ENCODE assay signal across 16 cellular contexts in genomic region chr3:43882976-43883680, GRCh38.
"Had no signal": no experiment of that assay in that cellular context is flagged by ENCODE, and none has a peak within 500 bp of the region (broad histone marks: within the 10 kb centered on the region; RNA-seq: fewer than 3 reads in every experiment).

No MANE protein-coding gene starts in this region.

- H3K4me3 ChIP-seq: dorsolateral prefrontal cortex, SJSA1, suprapubic skin, upper lobe of right lung had no signal

- H3K27me3 ChIP-seq: dorsolateral prefrontal cortex, foreskin keratinocyte, SJSA1, suprapubic skin, upper lobe of right lung had no signal

- H3K27ac ChIP-seq: dorsolateral prefrontal cortex, epithelial cell of prostate, foreskin keratinocyte, SJSA1, suprapubic skin, upper lobe of right lung had no signal

- H3K27me3 Mint-ChIP-seq: activated naive CD8-positive, alpha-beta T cell had no signal

- H3K4me3 Mint-ChIP-seq: activated CD4-positive, alpha-beta T cell treated with anti-CD3 and anti-CD28 coated beads, Interleukin-2, amount 10 ng/mL, durations not matched to agents 24 days and 14 days; activated naive CD8-positive, alpha-beta T cell; endodermal cell; nephron; stimulated activated naive CD8-positive, alpha-beta T cell treated with anti-CD3 and anti-CD28 coated beads, Interleukin-15, Interleukin-2, amounts not matched to agents 100 ng/mL and 50 ng/mL, for 24 hours had no signal

- H3K4me1 ChIP-seq: foreskin keratinocyte, SJSA1 had no signal

- H3K9me3 ChIP-seq: SJSA1, suprapubic skin, upper lobe of right lung had no signal

- DNase-seq: activated CD4-positive, alpha-beta T cell treated with anti-CD3 and anti-CD28 coated beads, Interleukin-2, amount 10 ng/mL, durations not matched to agents 24 days and 14 days; activated gamma-delta T cell treated with Interleukin-2 at 50 U/mL for 16 hours; central memory CD4-positive, alpha-beta T cell; dorsolateral prefrontal cortex; endodermal cell; foreskin keratinocyte; mammary epithelial cell; SW 1271; upper lobe of right lung had no signal

- H3K36me3 ChIP-seq: SJSA1, suprapubic skin, upper lobe of right lung had no signal

- H3K4me1 Mint-ChIP-seq: activated CD4-positive, alpha-beta T cell treated with anti-CD3 and anti-CD28 coated beads, Interleukin-2, amount 10 ng/mL, durations not matched to agents 24 days and 14 days had no signal

- H3K36me3 Mint-ChIP-seq: activated naive CD8-positive, alpha-beta T cell had no signal

- H3K9me3 Mint-ChIP-seq: activated CD4-positive, alpha-beta T cell treated with anti-CD3 and anti-CD28 coated beads, Interleukin-2, amount 10 ng/mL, durations not matched to agents 24 days and 14 days; endodermal cell; nephron; stimulated activated naive CD8-positive, alpha-beta T cell treated with anti-CD3 and anti-CD28 coated beads, Interleukin-15, Interleukin-2, amounts not matched to agents 100 ng/mL and 50 ng/mL, for 24 hours had no signal

- H3K27ac Mint-ChIP-seq: activated CD4-positive, alpha-beta T cell treated with anti-CD3 and anti-CD28 coated beads, Interleukin-2, amount 10 ng/mL, durations not matched to agents 24 days and 14 days; activated naive CD8-positive, alpha-beta T cell; endodermal cell; nephron; progenitor cell of endocrine pancreas; stimulated activated naive CD8-positive, alpha-beta T cell treated with anti-CD3 and anti-CD28 coated beads, Interleukin-15, Interleukin-2, amounts not matched to agents 100 ng/mL and 50 ng/mL, for 24 hours had no signal
